In genomic region chr16:88618182-88618955, GRCh38 we compare ENCODE assay signal across 15 cellular contexts. TPM values are rescaled to one million over a fixed set of nuclear protein-coding genes. Genes with fewer than 3 reads are reported as not detected.
DNase-seq lines count a peak whose midpoint lies in the region; ATAC-seq and TF ChIP-seq lines count a peak whose summit lies in the region.
"Had no signal": no experiment of that assay in that cellular context is flagged by ENCODE, and none has a peak within 500 bp of the region (broad histone marks: within the 10 kb centered on the region; RNA-seq: fewer than 3 reads in every experiment).

No MANE protein-coding gene starts in this region.

- H3K9me3 ChIP-seq in breast epithelium = no peaks in the 10 kb centered on the region
- H3K9me3 ChIP-seq: A549 had no signal

- H3K4me3 Mint-ChIP-seq in activated CD4-positive, alpha-beta T cell treated with anti-CD3 and anti-CD28 coated beads, Interleukin-2, amount 10 ng/mL, durations not matched to agents 7 days and 5 days = no peak overlapping the region
- no peak overlapping the region for H3K4me3 Mint-ChIP-seq in T-cell
- peak overlapping the region; percentile 21 for H3K4me3 Mint-ChIP-seq in glutamatergic neuron (ENCODE audit: unreplicated experiment)
- H3K4me3 Mint-ChIP-seq in progenitor cell of endocrine pancreas (ENCODE audit: low read depth) = no peak overlapping the region
- H3K4me3 Mint-ChIP-seq: nephron had no signal

- no peaks in the 10 kb centered on the region for H3K9me3 Mint-ChIP-seq in activated CD4-positive, alpha-beta T cell treated with anti-CD3 and anti-CD28 coated beads, Interleukin-2, amount 10 ng/mL, durations not matched to agents 7 days and 5 days
- no peaks in the 10 kb centered on the region for H3K9me3 Mint-ChIP-seq in T-cell
- peaks cover 14% of the 10 kb centered on the region for H3K9me3 Mint-ChIP-seq in glutamatergic neuron (ENCODE audit: unreplicated experiment)
- no peaks in the 10 kb centered on the region for H3K9me3 Mint-ChIP-seq in progenitor cell of endocrine pancreas (ENCODE audit: low read depth)
- H3K9me3 Mint-ChIP-seq: nephron had no signal

- no peak for DNase-seq in activated CD4-positive, alpha-beta T cell treated with anti-CD3 and anti-CD28 coated beads, Interleukin-2, amount 10 ng/mL, durations not matched to agents 7 days and 5 days
- no peak for DNase-seq in activated CD4-positive, alpha-beta T cell treated with anti-CD3 and anti-CD28 coated beads for 4 hours
- DNase-seq in T-cell (no peak), glutamatergic neuron (no peak), progenitor cell of endocrine pancreas (ENCODE audit: low spot score, unreplicated experiment) (no peak), putamen (ENCODE audit: low spot score) (no peak), breast epithelium (ENCODE audit: low spot score in 2 of 2) (no peak)
- no peak for DNase-seq in activated T-cell treated with anti-CD3 and anti-CD28 coated beads, Interleukin-2, amount 50 U/mL, for 48 hours
- DNase-seq: activated CD4-positive, alpha-beta T cell treated with anti-CD3 and anti-CD28 coated beads for 48 hours; GDM1; KG1; NCI-H524 had no signal

- no peaks in the 10 kb centered on the region for H3K36me3 ChIP-seq in breast epithelium

- no peak overlapping the region for H3K4me3 ChIP-seq in breast epithelium
- H3K4me3 ChIP-seq: A549 had no signal

- no peaks in the 10 kb centered on the region for H3K27me3 Mint-ChIP-seq in activated CD4-positive, alpha-beta T cell treated with anti-CD3 and anti-CD28 coated beads, Interleukin-2, amount 10 ng/mL, durations not matched to agents 7 days and 5 days
- H3K27me3 Mint-ChIP-seq in T-cell (no peaks in the 10 kb centered on the region), glutamatergic neuron (ENCODE audit: unreplicated experiment) (peaks cover 10% of the 10 kb centered on the region), progenitor cell of endocrine pancreas (no peaks in the 10 kb centered on the region)

- no peak for ATAC-seq in T-cell (replicated peaks in 1 of 4)
- ATAC-seq: sciatic nerve had no signal

- H3K27ac Mint-ChIP-seq in activated CD4-positive, alpha-beta T cell treated with anti-CD3 and anti-CD28 coated beads, Interleukin-2, amount 10 ng/mL, durations not matched to agents 7 days and 5 days = peak overlapping the region; percentile 68
- H3K27ac Mint-ChIP-seq in T-cell = peak overlapping the region; percentile 96
- peak overlapping the region; percentile 73 for H3K27ac Mint-ChIP-seq in glutamatergic neuron (ENCODE audit: unreplicated experiment)
- peak overlapping the region; percentile 67 for H3K27ac Mint-ChIP-seq in progenitor cell of endocrine pancreas
- H3K27ac Mint-ChIP-seq: nephron had no signal

- peaks cover 14% of the 10 kb centered on the region for H3K36me3 Mint-ChIP-seq in activated CD4-positive, alpha-beta T cell treated with anti-CD3 and anti-CD28 coated beads, Interleukin-2, amount 10 ng/mL, durations not matched to agents 7 days and 5 days (ENCODE audit: low read depth)
- H3K36me3 Mint-ChIP-seq in T-cell = peaks cover 34% of the 10 kb centered on the region
- no peaks in the 10 kb centered on the region for H3K36me3 Mint-ChIP-seq in glutamatergic neuron (ENCODE audit: unreplicated experiment)
- peaks cover 10% of the 10 kb centered on the region for H3K36me3 Mint-ChIP-seq in progenitor cell of endocrine pancreas (ENCODE audit: insufficient read depth)

- H3K4me1 ChIP-seq in breast epithelium = no peaks in the 10 kb centered on the region
- H3K4me1 ChIP-seq: A549 had no signal

- no peaks in the 10 kb centered on the region for H3K27me3 ChIP-seq in breast epithelium

- CTCF ChIA-PET in activated CD4-positive, alpha-beta T cell treated with anti-CD3 and anti-CD28 coated beads, Interleukin-2, amount 10 ng/mL, durations not matched to agents 7 days and 5 days (lab: Charles Lee) = interaction anchor here (0.7 to 1.9 kb wide), 3 partner anchors 9 to 15 kb away, joined by 3 to 5 read pairs (median 5); no protein-coding TSS in a partner anchor
- CTCF ChIA-PET in T-cell (lab: Charles Lee) = interaction anchor here in 1 of 2 donors (0.5 kb wide), 1 partner anchor 375 kb away, joined by 4 read pairs; no protein-coding TSS in a partner anchor

- POLR2A ChIA-PET in activated CD4-positive, alpha-beta T cell treated with anti-CD3 and anti-CD28 coated beads, Interleukin-2, amount 10 ng/mL, durations not matched to agents 7 days and 5 days (lab: Charles Lee) = no interaction called here
- POLR2A ChIA-PET in T-cell (lab: Charles Lee) = interaction anchor here in 1 of 2 donors (1.7 kb wide), 1 partner anchor 48 kb away, joined by 12 read pairs; the partner anchor contains the start of gene ZC3H18

- TF ChIP-seq POLR2A in breast epithelium (IDR thresholded peaks at IDR 0.05) = no peak

- no peak overlapping the region for H3K27ac ChIP-seq in breast epithelium
- H3K27ac ChIP-seq: A549 had no signal

- intact Hi-C loops in breast epithelium (cut with DNase I; ENCODE audit: low total_unique reads) = no loop called here

- H3K4me1 Mint-ChIP-seq in activated CD4-positive, alpha-beta T cell treated with anti-CD3 and anti-CD28 coated beads, Interleukin-2, amount 10 ng/mL, durations not matched to agents 7 days and 5 days = peaks cover 30% of the 10 kb centered on the region
- H3K4me1 Mint-ChIP-seq in T-cell (peaks cover 35 to 56% (median 47%) of the 10 kb centered on the region in 3 donors), glutamatergic neuron (ENCODE audit: low read depth, unreplicated experiment) (peaks cover 58% of the 10 kb centered on the region), progenitor cell of endocrine pancreas (ENCODE audit: low read depth) (peaks cover 36% of the 10 kb centered on the region)

- TF ChIP-seq CTCF in glutamatergic neuron (IDR thresholded peaks at IDR 0.05; ENCODE audit: partially characterized antibody, unreplicated experiment) = no peak
- TF ChIP-seq CTCF in progenitor cell of endocrine pancreas (IDR thresholded peaks at IDR 0.05; ENCODE audit: unreplicated experiment) = no peak
- no peak for TF ChIP-seq CTCF in breast epithelium (IDR thresholded peaks at IDR 0.05)

RNA-seq across cellular contexts. Expression of gene IL17C, which starts 20.0 kb away (rescaled TPM):
- under 1 TPM in 1 of 2 experiments, not detected in 1; 0.20 TPM for total RNA-seq in activated CD4-positive, alpha-beta T cell treated with anti-CD3 and anti-CD28 coated beads, Interleukin-2, amount 10 ng/mL, durations not matched to agents 7 days and 5 days
- under 1 TPM in 3 of 5 donors, not detected in 2; 0.35 to 0.93 (median 0.39) TPM for total RNA-seq in T-cell
- not detected for total RNA-seq in glutamatergic neuron (ENCODE audit: unreplicated experiment)
- total RNA-seq in progenitor cell of endocrine pancreas = 0.29 TPM in 2 replicates
- total RNA-seq in breast epithelium = not detected
- total RNA-seq: sciatic nerve had no signal

RNA-seq across cellular contexts. Expression of gene CYBA, which starts 32.5 kb away (rescaled TPM):
- 100 to 1,000 TPM; 486 to 586 TPM for total RNA-seq in activated CD4-positive, alpha-beta T cell treated with anti-CD3 and anti-CD28 coated beads, Interleukin-2, amount 10 ng/mL, durations not matched to agents 7 days and 5 days
- total RNA-seq in T-cell (100 to 1,000 TPM; 271 to 456 (median 403) TPM), glutamatergic neuron (ENCODE audit: unreplicated experiment) (28.7 TPM), progenitor cell of endocrine pancreas (111 and 112 TPM in 2 replicates), breast epithelium (100 to 1,000 TPM; 138 to 194 (median 180) TPM)

RNA-seq across cellular contexts. Expression of gene MVD, which starts 44.5 kb away (rescaled TPM):
- 10 to 100 TPM; 65.3 to 72.3 TPM for total RNA-seq in activated CD4-positive, alpha-beta T cell treated with anti-CD3 and anti-CD28 coated beads, Interleukin-2, amount 10 ng/mL, durations not matched to agents 7 days and 5 days
- 10 to 100 TPM; 52.3 to 81.4 (median 63.4) TPM for total RNA-seq in T-cell
- total RNA-seq in glutamatergic neuron (ENCODE audit: unreplicated experiment) = 227 TPM
- 78.1 and 78.5 TPM in 2 replicates for total RNA-seq in progenitor cell of endocrine pancreas
- 10 to 100 TPM; 17.4 to 21.3 (median 19.0) TPM for total RNA-seq in breast epithelium

RNA-seq across cellular contexts. Expression of gene ZC3H18, which starts 48.2 kb away (rescaled TPM):
- total RNA-seq in activated CD4-positive, alpha-beta T cell treated with anti-CD3 and anti-CD28 coated beads, Interleukin-2, amount 10 ng/mL, durations not matched to agents 7 days and 5 days = 10 to 100 TPM; 77.1 to 87.0 TPM
- total RNA-seq in T-cell = 100 to 1,000 TPM in 2 of 5 donors, 10 to 100 TPM in 3; 87.0 to 111 (median 91.5) TPM
- 48.9 TPM for total RNA-seq in glutamatergic neuron (ENCODE audit: unreplicated experiment)
- 67.5 and 70.7 TPM in 2 replicates for total RNA-seq in progenitor cell of endocrine pancreas
- 10 to 100 TPM; 12.5 to 14.9 (median 13.3) TPM for total RNA-seq in breast epithelium
